8 cellular contexts compared by ENCODE assay signal in the genomic region with DNA sequence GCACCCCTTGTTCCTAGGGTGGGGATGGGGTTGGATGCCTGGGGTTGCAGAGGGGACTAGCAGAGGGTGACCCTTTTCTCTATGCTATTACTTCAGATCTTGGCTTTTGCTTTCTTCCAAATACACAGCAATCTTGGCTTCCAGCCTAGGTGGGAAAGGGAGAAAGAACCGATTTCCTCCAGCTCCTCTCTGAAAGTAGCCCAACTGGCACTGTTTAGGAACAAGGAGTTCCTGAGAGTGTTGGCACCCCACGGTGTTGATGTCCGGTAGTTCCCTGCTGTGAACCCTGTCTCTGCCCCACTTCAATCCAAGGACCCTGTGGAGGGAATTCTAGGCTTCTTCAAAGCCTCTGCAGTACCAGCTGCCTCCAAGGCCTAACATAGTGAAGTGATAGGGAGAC. TPM values are rescaled to one million over a fixed set of nuclear protein-coding genes. Genes with fewer than 3 reads are reported as not detected.
DNase-seq lines count a peak whose midpoint lies in the region; ATAC-seq, FAIRE-seq and TF ChIP-seq lines count a peak whose summit lies in the region.

No MANE protein-coding gene starts in this region.

- no peaks in the 10 kb centered on the region for H3K9me3 ChIP-seq in CD8-positive, alpha-beta T cell (ENCODE audit: low read length)
- H3K9me3 ChIP-seq in SJSA1 (replicated peaks) (no peaks in the 10 kb centered on the region), esophagus muscularis mucosa (no peaks in the 10 kb centered on the region), pancreas (no peaks in the 10 kb centered on the region)

- intact Hi-C loops in CD8-positive, alpha-beta T cell (cut with DNase I, micrococcal nuclease): no loop called here
- intact Hi-C loops in esophagus muscularis mucosa (cut with DNase I) (no loop called here), pancreas (cut with DNase I) (no loop called here)

- POLR2A ChIA-PET in CD8-positive, alpha-beta T cell (lab: Charles Lee): interaction anchor here (0.9 to 5.1 kb wide), 2 partner anchors 24 to 109 kb away, joined by 3 to 66 read pairs; no protein-coding TSS in a partner anchor

- no peaks in the 10 kb centered on the region for H3K9me3 Mint-ChIP-seq in CD8-positive, alpha-beta T cell

- peaks cover 21% of the 10 kb centered on the region for H3K36me3 ChIP-seq in CD8-positive, alpha-beta T cell (ENCODE audit: insufficient read depth, low read length)
- H3K36me3 ChIP-seq in SJSA1 (peaks cover 36% of the 10 kb centered on the region), esophagus muscularis mucosa (peaks cover 18 to 23% (median 22%) of the 10 kb centered on the region in 4 donors), pancreas (peaks cover 0 to 22% (median 17%) of the 10 kb centered on the region in 3 donors)

- H3K4me1 Mint-ChIP-seq in CD8-positive, alpha-beta T cell (ENCODE audit: low read depth): peaks cover 42% of the 10 kb centered on the region

- H3K4me1 ChIP-seq in CD8-positive, alpha-beta T cell (ENCODE audit: insufficient read depth, low read length): peaks cover 36% of the 10 kb centered on the region
- H3K4me1 ChIP-seq in SJSA1 (replicated peaks) (peaks cover 34% of the 10 kb centered on the region), esophagus muscularis mucosa (peaks cover 39 to 51% (median 48%) of the 10 kb centered on the region in 4 donors), pancreas (peaks cover 35 to 59% (median 58%) of the 10 kb centered on the region in 3 donors)

- H3K4me3 Mint-ChIP-seq in CD8-positive, alpha-beta T cell: peak overlapping the region; percentile 100

- ATAC-seq in CD8-positive, alpha-beta T cell: no peak
- ATAC-seq in pancreas: no peak
- ATAC-seq in GM18858 (IDR thresholded peaks at IDR 0.05; ENCODE audit: unreplicated experiment): no peak
- ATAC-seq in GM18519 (IDR thresholded peaks at IDR 0.05; ENCODE audit: low FRiP score, unreplicated experiment): no peak

- no peak for DNase-seq in CD8-positive, alpha-beta T cell
- DNase-seq in SJSA1 (ENCODE audit: low read depth in 1 of 2, low spot score in 2 of 2) (no peak), esophagus muscularis mucosa (ENCODE audit: extremely low spot score) (no peak), pancreas (peak in 1 of 6 donors; percentile 34), SIG-M5 treated with dmso at 0.1 percent for 504 hours (lab: John Stamatoyannopoulos, UW; ENCODE audit: unreplicated experiment) (no peak), NCI-H146 (lab: John Stamatoyannopoulos, UW) (no peak)

- 22% methylated on average over 3 of the region's 3 CpGs for WGBS in esophagus muscularis mucosa
- 11 to 14% methylated on average over 3 of the region's 3 CpGs for WGBS in pancreas, 2 donors

- peak overlapping the region; percentile 100 for H3K27ac Mint-ChIP-seq in CD8-positive, alpha-beta T cell

- CTCF ChIA-PET in CD8-positive, alpha-beta T cell (lab: Charles Lee): interaction anchor here (0.9 to 1.6 kb wide), 2 partner anchors 16 to 93 kb away, joined by 4 read pairs; no protein-coding TSS in a partner anchor

- no peak for TF ChIP-seq EP300 in esophagus muscularis mucosa (IDR thresholded peaks at IDR 0.05)

- H3K27me3 ChIP-seq in CD8-positive, alpha-beta T cell (ENCODE audit: insufficient read depth, low read length): no peaks in the 10 kb centered on the region
- H3K27me3 ChIP-seq in SJSA1 (replicated peaks) (no peaks in the 10 kb centered on the region), esophagus muscularis mucosa (no peaks in the 10 kb centered on the region), pancreas (no peaks in the 10 kb centered on the region)

- no peak overlapping the region for H3K4me3 ChIP-seq in CD8-positive, alpha-beta T cell (ENCODE audit: low read depth, low read length)
- H3K4me3 ChIP-seq in SJSA1 (no peak overlapping the region), esophagus muscularis mucosa (peak overlapping the region; percentile 72 to 100 (median 95)), pancreas (no peak overlapping the region)

- no peak for FAIRE-seq in pancreas (lab: Jason Lieb, UNC)

- no peak overlapping the region for H3K27ac ChIP-seq in CD8-positive, alpha-beta T cell (ENCODE audit: low read depth, low read length)
- H3K27ac ChIP-seq in SJSA1 (peak overlapping the region; percentile 88; the same call in 1 of the 2 replicates), esophagus muscularis mucosa (replicated peaks in 1 of 4) (peak overlapping the region; percentile 94 to 100 (median 99)), pancreas (peak overlapping the region; percentile 99)

- TF ChIP-seq CTCF in CD8-positive, alpha-beta T cell (IDR thresholded peaks at IDR 0.05): no peak
- no peak for TF ChIP-seq CTCF in esophagus muscularis mucosa (IDR thresholded peaks at IDR 0.05)
- no peak for TF ChIP-seq CTCF in pancreas (IDR thresholded peaks at IDR 0.05)

- TF ChIP-seq POLR2A in esophagus muscularis mucosa (IDR thresholded peaks at IDR 0.05; ENCODE audit: low read depth): no peak

- peaks cover 42% of the 10 kb centered on the region for H3K36me3 Mint-ChIP-seq in CD8-positive, alpha-beta T cell

- no peaks in the 10 kb centered on the region for H3K27me3 Mint-ChIP-seq in CD8-positive, alpha-beta T cell (ENCODE audit: low read depth)

RNA-seq across cellular contexts. Expression of a gene that starts 1.1 kb away (rescaled TPM):
- 100 to 1,000 TPM; 212 to 245 TPM for total RNA-seq in CD8-positive, alpha-beta T cell
- 452 and 454 TPM in 2 replicates for total RNA-seq in SJSA1 (2014; rRNA removed; shearing (Covaris generic))
- total RNA-seq in esophagus muscularis mucosa (100 to 1,000 TPM in 1 of 4 donors, 10 to 100 TPM in 3; 53.2 to 123 (median 86.4) TPM), pancreas (100 to 1,000 TPM in 1 of 6 donors, 10 to 100 TPM in 5; 68.8 to 331 (median 75.1) TPM)
- polyA plus RNA-seq in pancreas: 100 to 1,000 TPM in 1 of 2 donors, 10 to 100 TPM in 1; 66.9 to 116 TPM

RNA-seq across cellular contexts. Expression of a gene that starts 40.2 kb away (rescaled TPM):
- 100 to 1,000 TPM; 231 to 245 TPM for total RNA-seq in CD8-positive, alpha-beta T cell
- 97.4 and 102 TPM in 2 replicates for total RNA-seq in SJSA1 (2014; rRNA removed; shearing (Covaris generic))
- 10 to 100 TPM; 18.3 to 53.1 (median 48.1) TPM for total RNA-seq in esophagus muscularis mucosa
- 10 to 100 TPM; 18.4 to 35.1 (median 27.1) TPM for total RNA-seq in pancreas
- polyA plus RNA-seq in pancreas: 10 to 100 TPM; 47.6 to 59.5 TPM

RNA-seq across cellular contexts. Expression of a gene that starts 41.6 kb away (rescaled TPM):
- total RNA-seq in CD8-positive, alpha-beta T cell: not detected
- total RNA-seq in SJSA1 (2014; rRNA removed; shearing (Covaris generic)): not detected in 2 replicates
- total RNA-seq in esophagus muscularis mucosa (under 1 TPM in 2 of 4 donors, not detected in 2; 0.33 to 0.40 TPM), pancreas (under 1 TPM in 5 of 6 donors, not detected in 1; 0.06 to 0.15 (median 0.09) TPM)
- polyA plus RNA-seq in pancreas: under 1 TPM; 0.14 to 0.19 TPM

RNA-seq across cellular contexts. Expression of a gene that starts 46.9 kb away (rescaled TPM):
- not detected for total RNA-seq in CD8-positive, alpha-beta T cell
- not detected in 2 replicates for total RNA-seq in SJSA1 (2014; rRNA removed; shearing (Covaris generic))
- total RNA-seq in esophagus muscularis mucosa (not detected), pancreas (not detected)
- under 1 TPM in 1 of 2 donors, not detected in 1; 0.65 TPM for polyA plus RNA-seq in pancreas

RNA-seq across cellular contexts. Expression of a gene that starts 47.7 kb away (rescaled TPM):
- total RNA-seq in CD8-positive, alpha-beta T cell: 100 to 1,000 TPM; 113 TPM
- total RNA-seq in SJSA1 (2014; rRNA removed; shearing (Covaris generic)): 45.7 and 45.8 TPM in 2 replicates
- 10 to 100 TPM; 22.8 to 31.6 (median 31.6) TPM for total RNA-seq in esophagus muscularis mucosa
- total RNA-seq in pancreas: 10 to 100 TPM; 22.8 to 31.2 (median 26.9) TPM
- polyA plus RNA-seq in pancreas: 10 to 100 TPM; 18.6 to 27.9 TPM

Comparison
In these comparisons a context has a peak if more than half of its experiments do, and no peak if none do; other contexts are left out.
1. H3K4me3 ChIP-seq: peak in esophagus muscularis mucosa (4 of 4); none in CD8-positive, alpha-beta T cell (single experiment), SJSA1 (single experiment) and pancreas (0 of 4).